16 cellular contexts compared by ENCODE assay signal in the genomic region with DNA sequence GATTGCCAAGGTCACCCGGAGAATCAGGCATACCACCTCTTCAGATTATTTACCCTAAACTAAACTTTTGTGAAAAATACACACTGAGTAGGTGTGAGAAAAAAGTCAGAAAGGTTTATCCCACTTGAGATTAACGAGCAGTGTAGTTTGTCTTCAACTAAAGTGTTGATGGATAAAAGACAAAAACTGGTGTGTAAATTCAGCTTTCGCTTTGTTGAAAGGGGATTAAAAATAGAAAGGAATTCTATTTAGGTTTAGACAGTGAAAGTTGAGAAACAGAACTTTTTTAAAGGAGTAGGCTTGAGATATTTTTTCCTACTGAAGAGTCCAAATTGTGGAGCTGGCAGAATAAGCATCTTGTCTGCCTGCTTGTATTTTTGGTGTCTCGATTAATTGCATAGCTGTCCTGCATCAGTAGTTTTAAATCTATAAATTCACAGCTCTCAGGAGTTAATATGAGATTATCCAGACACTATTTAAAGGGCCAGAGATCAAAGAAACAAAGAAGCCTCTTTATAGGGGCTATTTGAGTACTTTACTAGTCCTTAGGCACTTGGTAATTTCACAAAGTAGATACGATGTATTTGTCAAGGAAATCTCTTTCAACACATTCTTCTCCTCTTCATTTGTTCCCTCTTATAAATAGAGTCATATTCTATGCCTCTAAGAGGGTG.
"Had no signal": no experiment of that assay in that cellular context is flagged by ENCODE, and none has a peak within 500 bp of the region (broad histone marks: within the 10 kb centered on the region; RNA-seq: fewer than 3 reads in every experiment).

No MANE protein-coding gene starts in this region.

- H3K36me3 ChIP-seq: pancreas, spleen had no signal

- DNase-seq: activated CD4-positive, alpha-beta T cell treated with anti-CD3 and anti-CD28 coated beads, Interleukin-2, amount 10 ng/mL, durations not matched to agents 24 days and 14 days; activated CD8-positive, alpha-beta T cell treated with anti-CD3 and anti-CD28 coated beads, Interleukin-2, amount 10 ng/mL, durations not matched to agents 7 days and 5 days; activated naive CD4-positive, alpha-beta T cell treated with anti-CD3 and anti-CD28 coated beads for 36 hours; activated T-cell treated with anti-CD3 and anti-CD28 coated beads, Interleukin-2, amount 50 U/mL, for 24 hours; body of pancreas; central memory CD4-positive, alpha-beta T cell; immature natural killer cell; mesendoderm; naive thymus-derived CD4-positive, alpha-beta T cell; pancreas; spleen; stimulated activated naive B cell treated with anti-CD40 and anti-IgM and Interleukin-4, amounts not matched to agents 10 μg/mL and 1 μg/mL and 100 μg/mL, for 72 hours; T-helper 1 cell; T-helper 9 cell had no signal

- H3K27me3 ChIP-seq: body of pancreas, pancreas, spleen had no signal

- H3K4me3 ChIP-seq: body of pancreas, coronary artery, pancreas, spleen had no signal

- ATAC-seq: activated CD8-positive, alpha-beta T cell treated with anti-CD3 and anti-CD28 coated beads, Interleukin-2, amount 10 ng/mL, durations not matched to agents 7 days and 5 days; body of pancreas; naive thymus-derived CD4-positive, alpha-beta T cell; pancreas; sciatic nerve; stimulated activated naive B cell treated with anti-CD40 and anti-IgM and Interleukin-4, amounts not matched to agents 10 μg/mL and 1 μg/mL and 100 μg/mL, for 72 hours had no signal

- H3K27ac ChIP-seq: body of pancreas, coronary artery, pancreas, spleen had no signal

- H3K9me3 ChIP-seq: body of pancreas, pancreas, spleen had no signal
